19 cellular contexts compared by ENCODE assay signal in genomic region chr11:110691961-110692360, GRCh38. TPM values are rescaled to one million over a fixed set of nuclear protein-coding genes. Genes with fewer than 3 reads are reported as not detected.
DNase-seq lines count a peak whose midpoint lies in the region; ATAC-seq and TF ChIP-seq lines count a peak whose summit lies in the region.
"Had no signal": no experiment of that assay in that cellular context is flagged by ENCODE, and none has a peak within 500 bp of the region (broad histone marks: within the 10 kb centered on the region; RNA-seq: fewer than 3 reads in every experiment).

No MANE protein-coding gene starts in this region.

- H3K9me3 ChIP-seq in subcutaneous abdominal adipose tissue (ENCODE audit: control insufficient read depth in 5 of 5, low read length in 5 of 5): no peaks in the 10 kb centered on the region
- H3K9me3 ChIP-seq: BE2C had no signal

- H3K4me3 ChIP-seq in fibroblast of the aortic adventitia (ENCODE audit: low read depth, low read length) (no peak overlapping the region), subcutaneous abdominal adipose tissue (ENCODE audit: low read depth in 1 of 5, low read length in 5 of 5) (no peak overlapping the region)
- H3K4me3 ChIP-seq: GM23248 had no signal

- ATAC-seq in Right ventricle myocardium superior (ENCODE audit: poor library complexity) (no peak), HG02642 (IDR thresholded peaks at IDR 0.05; ENCODE audit: poor library complexity, unreplicated experiment) (no peak)
- ATAC-seq: HCT116, HepG2 had no signal

- no peak for TF ChIP-seq CTCF in fibroblast of the aortic adventitia (IDR thresholded peaks at IDR 0.05; ENCODE audit: insufficient read depth, low read length)

- H3K9ac ChIP-seq in subcutaneous abdominal adipose tissue (ENCODE audit: low read length in 5 of 5): no peak overlapping the region
- H3K9ac ChIP-seq: GM23248 had no signal

- DNase-seq in H4 (ENCODE audit: low spot score) (peak; percentile 47), NCI-H82 (lab: John Stamatoyannopoulos, UW) (peak; percentile 21), fibroblast of the aortic adventitia (ENCODE audit: low read depth) (peak; percentile 58), MV-4-11 (lab: John Stamatoyannopoulos, UW) (no peak), Right ventricle myocardium superior (no peak), GM19238 (ENCODE audit: insufficient read length, low spot score) (no peak)
- DNase-seq: ACHN; BE2C; C1 segment of cervical spinal cord; CD4-positive, CD25-positive, alpha-beta regulatory T cell; CD8-positive, alpha-beta memory T cell; COR-L47; GM23248; H7 had no signal

- H3K4me1 ChIP-seq in subcutaneous abdominal adipose tissue (ENCODE audit: control insufficient read depth in 5 of 5, insufficient read depth in 5 of 5, low read length in 5 of 5): peaks cover 0 to 10% (median 0%) of the 10 kb centered on the region in 5 donors
- H3K4me1 ChIP-seq: BE2C had no signal

- no peaks in the 10 kb centered on the region for H3K27me3 ChIP-seq in subcutaneous abdominal adipose tissue (ENCODE audit: control insufficient read depth in 5 of 5, insufficient read depth in 4 of 5, low read length in 5 of 5)
- H3K27me3 ChIP-seq: BE2C had no signal

- H3K36me3 ChIP-seq in subcutaneous abdominal adipose tissue (ENCODE audit: control insufficient read depth in 5 of 5, insufficient read depth in 5 of 5, low read length in 5 of 5): peaks cover 0 to 3% (median 0%) of the 10 kb centered on the region in 5 donors
- H3K36me3 ChIP-seq: BE2C had no signal

- intact Hi-C loops in Right ventricle myocardium superior (cut with DNase I): no loop called here

- peak overlapping the region; percentile 22 for H3K27ac ChIP-seq in subcutaneous abdominal adipose tissue (ENCODE audit: low read depth, low read length)
- H3K27ac ChIP-seq: GM23248 had no signal

RNA-seq across cellular contexts. Expression of gene ARHGAP20, which starts 20.3 kb away (rescaled TPM):
- total RNA-seq in H4 (2014; rRNA removed; shearing (Covaris generic)): 0.58 and 1.5 TPM in 2 replicates
- total RNA-seq in fibroblast of the aortic adventitia (ENCODE audit: low replicate concordance): 17.5 and 20.0 TPM in 2 replicates
- total RNA-seq in Right ventricle myocardium superior: 0.38 TPM
- total RNA-seq: A172; CD4-positive, CD25-positive, alpha-beta regulatory T cell; HepG2 had no signal

Comparison
In these comparisons a context has a peak if more than half of its experiments do, and no peak if none do; other contexts are left out.
1. DNase-seq: peak in H4 (single experiment), NCI-H82 (single experiment) and fibroblast of the aortic adventitia (single experiment); none in MV-4-11 (single experiment), Right ventricle myocardium superior (single experiment) and GM19238 (single experiment).